In genomic region chr11:22625448-22626287, GRCh38 we compare ENCODE assay signal across 1 cellular context.
TF ChIP-seq lines count a peak whose summit lies in the region.

Gene FANCF (minus strand): TSS chr11:22625823. CDS start chr11:22625810, 13 bp downstream.

TF ChIP-seq in GM23338, 12 proteins besides CTCF, POLR2A, EP300 and RAD21 (continued from another document):
- TF ChIP-seq ZNF462 (CRISPR knock-in tag; IDR thresholded peaks at IDR 0.05): no peak
- no peak for TF ChIP-seq STAT1 (IDR thresholded peaks at IDR 0.05; ENCODE audit: unreplicated experiment)
- TF ChIP-seq CREB1 (CRISPR knock-in tag; IDR thresholded peaks at IDR 0.05; ENCODE audit: low read depth): peak; percentile 86
